In genomic region chr16:85136705-85137322, GRCh38 we compare ENCODE assay signal across 1 cellular context.
TF ChIP-seq lines count a peak whose summit lies in the region.

No MANE protein-coding gene starts in this region.

TF ChIP-seq in HepG2, 621 proteins besides CTCF, POLR2A, EP300 and RAD21 (continued from another document and continues in another):
- TF ChIP-seq TRIM22 (IDR thresholded peaks at IDR 0.05) (no peak), ZNF343 (CRISPR knock-in tag; IDR thresholded peaks at IDR 0.05) (peak; percentile 56), ZNF747 (CRISPR knock-in tag; IDR thresholded peaks at IDR 0.05; ENCODE audit: borderline replicate concordance) (no peak; the same call in 1 of the 2 replicates), FIP1L1 (IDR thresholded peaks at IDR 0.05; ENCODE audit: borderline replicate concordance, insufficient read depth, low read depth, low read length) (no peak), ZSCAN22 (CRISPR knock-in tag; IDR thresholded peaks at IDR 0.05) (no peak), ZNF354B (CRISPR knock-in tag; IDR thresholded peaks at IDR 0.05) (peak; percentile 97), SYNCRIP (IDR thresholded peaks at IDR 0.05; ENCODE audit: insufficient read depth, low read depth, low read length) (no peak), IRF1 (CRISPR knock-in tag; IDR thresholded peaks at IDR 0.05; ENCODE audit: low read depth) (no peak), PRDM10 (CRISPR knock-in tag; IDR thresholded peaks at IDR 0.05; ENCODE audit: low read depth) (peak; percentile 19), AKNA (CRISPR knock-in tag; IDR thresholded peaks at IDR 0.05; ENCODE audit: borderline replicate concordance) (no peak), ZNF746 (CRISPR knock-in tag; IDR thresholded peaks at IDR 0.05) (peak; percentile 73; the same call in 1 of the 2 replicates), STAT5B (CRISPR knock-in tag; IDR thresholded peaks at IDR 0.05) (no peak; the same call in 1 of the 2 replicates), MTF1 (CRISPR knock-in tag; IDR thresholded peaks at IDR 0.05) (no peak; the same call in 1 of the 2 replicates), ZNF737 (CRISPR knock-in tag; IDR thresholded peaks at IDR 0.05; ENCODE audit: borderline replicate concordance) (peak; percentile 15; the same call in 1 of the 2 replicates), HDAC6 (IDR thresholded peaks at IDR 0.05; ENCODE audit: low read depth, low read length) (no peak), ZNF75D (CRISPR knock-in tag; IDR thresholded peaks at IDR 0.05; ENCODE audit: borderline replicate concordance) (no peak), ZNF414 (CRISPR knock-in tag; IDR thresholded peaks at IDR 0.05) (no peak; the same call in 1 of the 2 replicates), SMYD3 (CRISPR knock-in tag; IDR thresholded peaks at IDR 0.05) (peak; percentile 97), ZNF616 (CRISPR knock-in tag; IDR thresholded peaks at IDR 0.05; ENCODE audit: low read depth) (0 out of 2 replicates have a peak, but pooled peaks have one; percentile 73), PBX3 (CRISPR knock-in tag; IDR thresholded peaks at IDR 0.05; ENCODE audit: borderline replicate concordance) (no peak), HOXD1 (CRISPR knock-in tag; IDR thresholded peaks at IDR 0.05) (0 out of 2 replicates have a peak, but pooled peaks have one; percentile 57), SP1 (IDR thresholded peaks at IDR 0.05) (no peak), SP1 (CRISPR knock-in tag; IDR thresholded peaks at IDR 0.05) (no peak; the same call in 1 of the 2 replicates), ZKSCAN8 (CRISPR knock-in tag; IDR thresholded peaks at IDR 0.05; ENCODE audit: borderline replicate concordance) (no peak), NR3C1 (CRISPR knock-in tag; IDR thresholded peaks at IDR 0.05) (0 out of 2 replicates have a peak, but pooled peaks have one; percentile 76), TERF1 (CRISPR knock-in tag; IDR thresholded peaks at IDR 0.05) (no peak), ZNF570 (CRISPR knock-in tag; IDR thresholded peaks at IDR 0.05; ENCODE audit: borderline replicate concordance) (0 out of 2 replicates have a peak, but pooled peaks have one; percentile 28), ETV6 (CRISPR knock-in tag; conservative IDR thresholded peaks at IDR 0.05) (no peak), GZF1 (CRISPR knock-in tag; IDR thresholded peaks at IDR 0.05) (peak; percentile 53), TEAD3 (CRISPR knock-in tag; optimal IDR thresholded peaks at IDR 0.05; ENCODE audit: borderline replicate concordance) (peak; percentile 53), MAX (IDR thresholded peaks at IDR 0.05) (peak; percentile 97), POLR2AphosphoS2 (IDR thresholded peaks at IDR 0.05; ENCODE audit: low read depth, low read length) (no peak; the same call in 1 of the 2 replicates), ZNF556 (CRISPR knock-in tag; IDR thresholded peaks at IDR 0.05; ENCODE audit: borderline replicate concordance) (peak; percentile 84; the same call in 1 of the 2 replicates), ZNF782 (CRISPR knock-in tag; IDR thresholded peaks at IDR 0.05; ENCODE audit: borderline replicate concordance) (no peak; the same call in 1 of the 2 replicates), BRF2 (CRISPR knock-in tag; IDR thresholded peaks at IDR 0.05) (peak; percentile 95), TARDBP (CRISPR knock-in tag; IDR thresholded peaks at IDR 0.05) (peak; percentile 96), ZNF441 (CRISPR knock-in tag; IDR thresholded peaks at IDR 0.05; ENCODE audit: borderline replicate concordance) (peak; percentile 95), IRF9 (CRISPR knock-in tag; IDR thresholded peaks at IDR 0.05; ENCODE audit: borderline replicate concordance) (peak; percentile 78)
